20 cellular contexts compared by ENCODE assay signal in genomic region chr7:156515911-156516790, GRCh38.
DNase-seq lines count a peak whose midpoint lies in the region; ATAC-seq, FAIRE-seq and TF ChIP-seq lines count a peak whose summit lies in the region.
"Had no signal": no experiment of that assay in that cellular context is flagged by ENCODE, and none has a peak within 500 bp of the region (broad histone marks: within the 10 kb centered on the region; RNA-seq: fewer than 3 reads in every experiment).

No MANE protein-coding gene starts in this region.

- no peak overlapping the region for H4K91ac ChIP-seq in H1 (replicated peaks; ENCODE audit: insufficient read length, low read length)

- H3K56ac ChIP-seq in H1 (replicated peaks; ENCODE audit: insufficient read length, low read depth, low read length) = no peak overlapping the region

- H3K79me2 ChIP-seq in H1 (ENCODE audit: control insufficient read depth in 1 of 2, insufficient read depth in 2 of 2, low read length in 2 of 2) = no peaks in the 10 kb centered on the region

- FAIRE-seq in H1 (lab: Jason Lieb, UNC) = no peak
- FAIRE-seq: islet of Langerhans had no signal

- no peaks in the 10 kb centered on the region for H3K4me1 Mint-ChIP-seq in type B pancreatic cell (ENCODE audit: unreplicated experiment)
- H3K4me1 Mint-ChIP-seq: mesothelial cell of epicardium had no signal

- no peak overlapping the region for H3K4me3 ChIP-seq in H1 (ENCODE audit: extremely low read depth in 1 of 4, insufficient read depth in 2 of 4, low read depth in 3 of 4, low read length in 4 of 4)
- H3K4me3 ChIP-seq: GM23248, heart left ventricle had no signal

- POLR2A ChIA-PET in H1 (lab: Charles Lee; ENCODE audit: partially characterized antibody) = no interaction called here

- no peaks in the 10 kb centered on the region for H3K36me3 ChIP-seq in H1 (ENCODE audit: control insufficient read depth in 2 of 4, insufficient read depth in 4 of 4, low read length in 3 of 4)
- H3K36me3 ChIP-seq: heart left ventricle had no signal

- peak overlapping the region; percentile 61 for H3K4me3 Mint-ChIP-seq in type B pancreatic cell
- H3K4me3 Mint-ChIP-seq: activated naive CD4-positive, alpha-beta T cell treated with anti-CD3 and anti-CD28 coated beads for 36 hours; CD4-positive, alpha-beta T cell; mesothelial cell of epicardium had no signal

- no peaks in the 10 kb centered on the region for H3K4me1 ChIP-seq in H1 (replicated peaks in 1 of 4; ENCODE audit: control insufficient read depth in 3 of 4, insufficient read depth in 4 of 4, low read length in 3 of 4)
- H3K4me1 ChIP-seq: heart left ventricle had no signal

- TF ChIP-seq EP300 in H1 (IDR thresholded peaks at IDR 0.05; ENCODE audit: borderline replicate concordance in 1 of 2, low read depth in 2 of 2, low read length in 2 of 2) = no peak

- no peak overlapping the region for H3K4ac ChIP-seq in H1 (replicated peaks; ENCODE audit: insufficient read length, low read depth, low read length)

- H3K9me3 Mint-ChIP-seq in type B pancreatic cell = peaks cover 3% of the 10 kb centered on the region

- no peak overlapping the region for H3K14ac ChIP-seq in H1 (ENCODE audit: insufficient read length)

- peaks cover 8% of the 10 kb centered on the region for H3K27me3 Mint-ChIP-seq in type B pancreatic cell

- no peak for TF ChIP-seq POLR2A in H1 (IDR thresholded peaks at IDR 0.05; ENCODE audit: control extremely low read depth in 1 of 2, low read depth in 2 of 2, low read length in 2 of 2)

- no peak overlapping the region for H2BK12ac ChIP-seq in H1 (ENCODE audit: low read depth, low read length)

- CTCF ChIA-PET in H1 (lab: Charles Lee; ENCODE audit: partially characterized antibody) = interaction anchor here (0.9 kb wide), 1 partner anchor 102 kb away, joined by 3 read pairs; no protein-coding TSS in a partner anchor

- H2AK5ac ChIP-seq in H1 (ENCODE audit: low read depth, low read length) = 0 out of 2 replicates have a peak overlapping the region, but pooled peaks have one; percentile 16

- no peak overlapping the region for H3K27ac ChIP-seq in H1 (ENCODE audit: low read depth, low read length)
- H3K27ac ChIP-seq: GM23248, heart left ventricle had no signal

- no peak; a peak in 1 of 4 replicates for TF ChIP-seq RAD21 in H1 (IDR thresholded peaks at IDR 0.05 in 1 of 2, conservative IDR thresholded peaks at IDR 0.05 in 1 of 2; ENCODE audit: low read depth in 2 of 2, low read length in 2 of 2)

- H3K9me3 ChIP-seq in H1 (ENCODE audit: insufficient read depth in 2 of 2, low read depth in 1 of 2, low read length in 1 of 2) = no peaks in the 10 kb centered on the region

- no peak overlapping the region for H2BK5ac ChIP-seq in H1 (ENCODE audit: low read depth, low read length)

- H3K4me2 ChIP-seq in H1 (ENCODE audit: insufficient read depth in 1 of 2, low read depth in 2 of 2, low read length in 2 of 2) = no peak overlapping the region

- H2AFZ ChIP-seq in H1 (ENCODE audit: low read length) = no peak overlapping the region
- H2AFZ ChIP-seq: GM23248 had no signal

- H3K27me3 ChIP-seq in H1 (replicated peaks in 1 of 4; ENCODE audit: control insufficient read depth in 3 of 4, extremely low read depth in 1 of 4, insufficient read depth in 3 of 4, low read length in 3 of 4) = no peaks in the 10 kb centered on the region
- H3K27me3 ChIP-seq: heart left ventricle had no signal

- H3K18ac ChIP-seq in H1 (ENCODE audit: extremely low read depth, low read length) = no peak overlapping the region

- ATAC-seq in HG02973 (IDR thresholded peaks at IDR 0.05; ENCODE audit: unreplicated experiment) = no peak
- ATAC-seq: heart left ventricle had no signal

- no peak overlapping the region for H3K23ac ChIP-seq in H1 (ENCODE audit: insufficient read length)

- no peaks in the 10 kb centered on the region for H4K20me1 ChIP-seq in H1 (replicated peaks in 1 of 2; ENCODE audit: control insufficient read depth in 1 of 2, insufficient read depth in 2 of 2, low read length in 2 of 2)

- no peak overlapping the region for H4K5ac ChIP-seq in H1 (ENCODE audit: insufficient read length, low read depth, low read length)

- peaks cover 4% of the 10 kb centered on the region; the same call in 1 of the 2 replicates for H3K23me2 ChIP-seq in H1 (ENCODE audit: low read depth, low read length)

- no peak overlapping the region for H2BK120ac ChIP-seq in H1 (replicated peaks; ENCODE audit: low read depth, low read length)

- DNase-seq in NCI-H146 (lab: John Stamatoyannopoulos, UW) = peak; percentile 23
- DNase-seq in NCI-H146 treated with DMSO at 0.1 percent for 48 hours (lab: John Stamatoyannopoulos, UW; ENCODE audit: unreplicated experiment) = no peak
- no peak for DNase-seq in H1 (ENCODE audit: low read depth in 1 of 2, low spot score in 2 of 2)
- peak; percentile 72 for DNase-seq in mucosa of gallbladder (ENCODE audit: low spot score)
- DNase-seq in type B pancreatic cell (ENCODE audit: extremely low spot score, unreplicated experiment) = no peak
- no peak for DNase-seq in NCI-H2171 (lab: John Stamatoyannopoulos, UW)
- DNase-seq in NCI-H2196 (lab: John Stamatoyannopoulos, UW; ENCODE audit: unreplicated experiment) = no peak
- DNase-seq: activated CD4-positive, alpha-beta T cell treated with anti-CD3 and anti-CD28 coated beads for 4 hours; activated naive CD4-positive, alpha-beta T cell treated with anti-CD3 and anti-CD28 coated beads for 36 hours; activated T-cell treated with anti-CD3 and anti-CD28 coated beads for 4 hours; CD4-positive, alpha-beta T cell; dermis blood vessel endothelial cell; GM23248; heart left ventricle; NCI-H1694; NCI-H510A treated with DMSO at 0.1 percent for 48 hours; stimulated activated naive CD4-positive, alpha-beta T cell had no signal

- H3K9ac ChIP-seq in H1 (replicated peaks in 1 of 4; ENCODE audit: extremely low read depth in 1 of 4, low read depth in 3 of 4, low read length in 3 of 4) = no peak overlapping the region
- H3K9ac ChIP-seq: GM23248 had no signal

- 87% methylated on average over 29 of the region's 29 CpGs; no CpG with 5 or more reads in 1 of the 2 experiments for WGBS in H1 (ENCODE audit: extremely low coverage in 1 of 2, insufficient coverage in 1 of 2, insufficient read length in 1 of 2, insufficient replicate concordance in 2 of 2, low coverage in 1 of 2, low lambda C conversion rate in 2 of 2, missing lambda C conversion rate in 1 of 2), 2 experiments

- H3K36me3 Mint-ChIP-seq in type B pancreatic cell = no peaks in the 10 kb centered on the region
- H3K36me3 Mint-ChIP-seq: mesothelial cell of epicardium had no signal

- TF ChIP-seq CTCF in H1 (IDR thresholded peaks at IDR 0.05; ENCODE audit: control extremely low read depth in 1 of 3, insufficient read depth in 1 of 3, low read depth in 1 of 3, low read length in 3 of 3) = no peak
- TF ChIP-seq CTCF in type B pancreatic cell (conservative IDR thresholded peaks at IDR 0.05) = no peak

- H2BK15ac ChIP-seq in H1 (ENCODE audit: low read length) = no peak overlapping the region

- H3K79me1 ChIP-seq in H1 (ENCODE audit: low read depth, low read length) = no peaks in the 10 kb centered on the region

- H4K8ac ChIP-seq in H1 (ENCODE audit: extremely low read depth, insufficient read depth, low read length) = no peak overlapping the region

- peak overlapping the region; percentile 45 for H3K27ac Mint-ChIP-seq in type B pancreatic cell
- H3K27ac Mint-ChIP-seq: activated naive CD4-positive, alpha-beta T cell treated with anti-CD3 and anti-CD28 coated beads for 36 hours; CD4-positive, alpha-beta T cell; mesothelial cell of epicardium had no signal

- no peak overlapping the region for H2BK20ac ChIP-seq in H1 (ENCODE audit: low read length)

TF ChIP-seq in H1, 55 proteins besides CTCF, POLR2A, EP300 and RAD21:
- TF ChIP-seq SP1 (IDR thresholded peaks at IDR 0.05; ENCODE audit: low read depth, low read length) = no peak
- TF ChIP-seq JUN (IDR thresholded peaks at IDR 0.05; ENCODE audit: low read depth, low read length) = no peak
- no peak for TF ChIP-seq TAF1 (IDR thresholded peaks at IDR 0.05; ENCODE audit: low read depth, low read length)
- no peak for TF ChIP-seq JUND (IDR thresholded peaks at IDR 0.05; ENCODE audit: low read length)
- no peak for TF ChIP-seq SP4 (IDR thresholded peaks at IDR 0.05; ENCODE audit: low read length)
- TF ChIP-seq TBP (IDR thresholded peaks at IDR 0.05; ENCODE audit: low read depth, low read length) = no peak
- TF ChIP-seq RNF2 (IDR thresholded peaks at IDR 0.05; ENCODE audit: borderline replicate concordance, low read depth, low read length, missing control alignments, poor library complexity, severe bottlenecking) = no peak
- TF ChIP-seq ASH2L (IDR thresholded peaks at IDR 0.05; ENCODE audit: low read length) = no peak

Comparison
In these comparisons a context has a peak if more than half of its experiments do, and no peak if none do; other contexts are left out.
1. DNase-seq: peak in NCI-H146 (single experiment) and mucosa of gallbladder (single experiment); none in NCI-H146 treated with DMSO at 0.1 percent for 48 hours (single experiment), H1 (0 of 2), type B pancreatic cell (single experiment), NCI-H2171 (single experiment) and NCI-H2196 (single experiment).